ENCODE assay signal across 37 cellular contexts in genomic region chr9:70789086-70789485, GRCh38.
"Had no signal": no experiment of that assay in that cellular context is flagged by ENCODE, and none has a peak within 500 bp of the region (broad histone marks: within the 10 kb centered on the region; RNA-seq: fewer than 3 reads in every experiment).

No MANE protein-coding gene starts in this region.

- H3K4me3 Mint-ChIP-seq: activated CD4-positive, alpha-beta T cell treated with anti-CD3 and anti-CD28 coated beads for 36 hours; activated CD4-positive, alpha-beta T cell treated with anti-CD3 and anti-CD28 coated beads, Interleukin-2, amount 10 ng/mL, durations not matched to agents 7 days and 5 days; activated CD8-positive, alpha-beta memory T cell treated with anti-CD3 and anti-CD28 coated beads, Interleukin-2, amount 10 ng/mL, durations not matched to agents 7 days and 5 days; activated CD8-positive, alpha-beta T cell treated with anti-CD3 and anti-CD28 coated beads, Interleukin-2, amount 10 ng/mL, durations not matched to agents 7 days and 5 days; activated naive CD4-positive, alpha-beta T cell treated with anti-CD3 and anti-CD28 coated beads for 36 hours; activated naive CD4-positive, alpha-beta T cell treated with anti-CD3 and anti-CD28 coated beads, Interleukin-2, amount 50 U/mL, for 24 hours; activated naive CD8-positive, alpha-beta T cell treated with anti-CD3 and anti-CD28 coated beads for 36 hours; activated naive CD8-positive, alpha-beta T cell treated with anti-CD3 and anti-CD28 coated beads, Interleukin-2, amount 50 U/mL, for 24 hours; activated T-helper 1 cell treated with anti-CD3 and anti-CD28 coated beads, Interleukin-12 subunit alpha, Interleukin-12 subunit beta, Interleukin-2, Interleukin-4 antibody, amounts not matched to agents 30 ng/mL and 10 ng/mL and 1 ng/mL, durations not matched to agents 14 hours and 24 hours and 36 hours; brain; effector memory CD8-positive, alpha-beta T cell; T-cell; T-helper 1 cell treated with Interleukin-12 subunit alpha and Interleukin-12 subunit beta and Interleukin-4 antibody, amounts not matched to agents 30 μg/mL and 1 μg/mL, for 36 hours had no signal

- H3K36me3 Mint-ChIP-seq: activated CD8-positive, alpha-beta memory T cell treated with anti-CD3 and anti-CD28 coated beads, Interleukin-2, amount 10 ng/mL, durations not matched to agents 7 days and 5 days; activated naive CD4-positive, alpha-beta T cell treated with anti-CD3 and anti-CD28 coated beads, Interleukin-2, amount 50 U/mL, for 24 hours; activated naive CD8-positive, alpha-beta T cell treated with anti-CD3 and anti-CD28 coated beads for 36 hours; brain; T-cell had no signal

- H3K9me3 Mint-ChIP-seq: activated CD4-positive, alpha-beta T cell treated with anti-CD3 and anti-CD28 coated beads, Interleukin-2, amount 10 ng/mL, durations not matched to agents 7 days and 5 days; activated naive CD4-positive, alpha-beta T cell treated with anti-CD3 and anti-CD28 coated beads for 36 hours; activated naive CD4-positive, alpha-beta T cell treated with anti-CD3 and anti-CD28 coated beads, Interleukin-2, amount 50 U/mL, for 24 hours; activated naive CD8-positive, alpha-beta T cell treated with anti-CD3 and anti-CD28 coated beads for 36 hours; activated naive CD8-positive, alpha-beta T cell treated with anti-CD3 and anti-CD28 coated beads, Interleukin-2, amount 50 U/mL, for 24 hours; activated T-helper 1 cell treated with anti-CD3 and anti-CD28 coated beads, Interleukin-12 subunit alpha, Interleukin-12 subunit beta, Interleukin-2, Interleukin-4 antibody, amounts not matched to agents 30 ng/mL and 10 ng/mL and 1 ng/mL, durations not matched to agents 14 hours and 24 hours and 36 hours; activated T-helper 2 cell treated with anti-CD3 and anti-CD28 coated beads, Interferon-gamma antibody, Interleukin-2, Interleukin-4, amounts not matched to agents 10 μg/mL and 5 μg/mL and 100 μg/mL, durations not matched to agents 14 hours and 24 hours and 36 hours; brain; effector memory CD8-positive, alpha-beta T cell; T-cell; T-helper 1 cell treated with Interleukin-12 subunit alpha and Interleukin-12 subunit beta and Interleukin-4 antibody, amounts not matched to agents 30 μg/mL and 1 μg/mL, for 36 hours had no signal

- H3K4me1 Mint-ChIP-seq: activated CD4-positive, alpha-beta T cell treated with anti-CD3 and anti-CD28 coated beads for 36 hours; activated CD4-positive, alpha-beta T cell treated with anti-CD3 and anti-CD28 coated beads, Interleukin-2, amount 10 ng/mL, durations not matched to agents 7 days and 5 days; activated CD8-positive, alpha-beta memory T cell treated with anti-CD3 and anti-CD28 coated beads, Interleukin-2, amount 10 ng/mL, durations not matched to agents 7 days and 5 days; activated naive CD4-positive, alpha-beta T cell treated with anti-CD3 and anti-CD28 coated beads, Interleukin-2, amount 50 U/mL, for 24 hours; activated naive CD8-positive, alpha-beta T cell treated with anti-CD3 and anti-CD28 coated beads for 36 hours; activated naive CD8-positive, alpha-beta T cell treated with anti-CD3 and anti-CD28 coated beads, Interleukin-2, amount 50 U/mL, for 24 hours; T-cell had no signal

- H3K27ac Mint-ChIP-seq: activated CD4-positive, alpha-beta T cell treated with anti-CD3 and anti-CD28 coated beads for 36 hours; activated CD4-positive, alpha-beta T cell treated with anti-CD3 and anti-CD28 coated beads, Interleukin-2, amount 10 ng/mL, durations not matched to agents 7 days and 5 days; activated CD8-positive, alpha-beta memory T cell treated with anti-CD3 and anti-CD28 coated beads, Interleukin-2, amount 10 ng/mL, durations not matched to agents 7 days and 5 days; activated CD8-positive, alpha-beta T cell treated with anti-CD3 and anti-CD28 coated beads, Interleukin-2, amount 10 ng/mL, durations not matched to agents 7 days and 5 days; activated naive CD4-positive, alpha-beta T cell treated with anti-CD3 and anti-CD28 coated beads for 36 hours; activated naive CD4-positive, alpha-beta T cell treated with anti-CD3 and anti-CD28 coated beads, Interleukin-2, amount 50 U/mL, for 24 hours; activated naive CD8-positive, alpha-beta T cell treated with anti-CD3 and anti-CD28 coated beads for 36 hours; activated naive CD8-positive, alpha-beta T cell treated with anti-CD3 and anti-CD28 coated beads, Interleukin-2, amount 50 U/mL, for 24 hours; activated T-helper 1 cell treated with anti-CD3 and anti-CD28 coated beads, Interleukin-12 subunit alpha, Interleukin-12 subunit beta, Interleukin-2, Interleukin-4 antibody, amounts not matched to agents 30 ng/mL and 10 ng/mL and 1 ng/mL, durations not matched to agents 14 hours and 24 hours and 36 hours; activated T-helper 2 cell treated with anti-CD3 and anti-CD28 coated beads, Interferon-gamma antibody, Interleukin-2, Interleukin-4, amounts not matched to agents 10 μg/mL and 5 μg/mL and 100 μg/mL, durations not matched to agents 14 hours and 24 hours and 36 hours; effector memory CD8-positive, alpha-beta T cell; T-cell; T-helper 1 cell treated with Interleukin-12 subunit alpha and Interleukin-12 subunit beta and Interleukin-4 antibody, amounts not matched to agents 30 μg/mL and 1 μg/mL, for 36 hours had no signal

- H3K4me3 ChIP-seq: ascending aorta, breast epithelium, cardiac muscle cell, coronary artery, esophagus muscularis mucosa, gastrocnemius medialis, heart left ventricle had no signal

- H3K27me3 Mint-ChIP-seq: activated CD4-positive, alpha-beta T cell treated with anti-CD3 and anti-CD28 coated beads for 36 hours; brain had no signal

- DNase-seq: activated CD4-positive, alpha-beta T cell treated with anti-CD3 and anti-CD28 coated beads for 36 hours; activated CD4-positive, alpha-beta T cell treated with anti-CD3 and anti-CD28 coated beads, Interleukin-2, amount 10 ng/mL, durations not matched to agents 7 days and 5 days; activated CD4-positive, alpha-beta T cell treated with anti-CD3 and anti-CD28 coated beads, Interleukin-2, amount 50 U/mL, for 4 hours; activated CD4-positive, CD25-positive, alpha-beta regulatory T cell; activated CD4-positive, CD25-positive, alpha-beta regulatory T cell treated with anti-CD3 and anti-CD28 coated beads, Interleukin-2, amount 50 U/mL, for 72 hours; activated CD8-positive, alpha-beta memory T cell treated with anti-CD3 and anti-CD28 coated beads, Interleukin-2, amount 10 ng/mL, durations not matched to agents 7 days and 5 days; activated CD8-positive, alpha-beta memory T cell treated with anti-CD3 and anti-CD28 coated beads, Interleukin-2, amount 50 U/mL, for 4 hours; activated CD8-positive, alpha-beta T cell treated with anti-CD3 and anti-CD28 coated beads, Interleukin-2, amount 10 ng/mL, durations not matched to agents 7 days and 5 days; activated effector memory CD4-positive, alpha-beta T cell treated with anti-CD3 and anti-CD28 coated beads, Interleukin-2, amount 50 U/mL, for 16 hours; activated naive CD4-positive, alpha-beta T cell treated with anti-CD3 and anti-CD28 coated beads for 36 hours; activated naive CD8-positive, alpha-beta T cell treated with anti-CD3 and anti-CD28 coated beads for 36 hours; activated naive CD8-positive, alpha-beta T cell treated with anti-CD3 and anti-CD28 coated beads, Interleukin-2, amount 50 U/mL, for 24 hours; activated T-cell treated with anti-CD3 and anti-CD28 coated beads, Interleukin-2, amount 50 U/mL, for 1 hour; activated T-cell treated with anti-CD3 and anti-CD28 coated beads, Interleukin-2, amount 50 U/mL, for 48 hours; central memory CD4-positive, alpha-beta T cell; cerebellar nuclear complex; dermis blood vessel endothelial cell; effector CD4-positive, alpha-beta T cell; effector memory CD8-positive, alpha-beta T cell; erythroblast; foreskin keratinocyte; gastrocnemius medialis; glutamatergic neuron; heart left ventricle; SW 1271; T-cell; T-helper 9 cell had no signal
